1 cellular context compared by ENCODE assay signal in the genomic region with DNA sequence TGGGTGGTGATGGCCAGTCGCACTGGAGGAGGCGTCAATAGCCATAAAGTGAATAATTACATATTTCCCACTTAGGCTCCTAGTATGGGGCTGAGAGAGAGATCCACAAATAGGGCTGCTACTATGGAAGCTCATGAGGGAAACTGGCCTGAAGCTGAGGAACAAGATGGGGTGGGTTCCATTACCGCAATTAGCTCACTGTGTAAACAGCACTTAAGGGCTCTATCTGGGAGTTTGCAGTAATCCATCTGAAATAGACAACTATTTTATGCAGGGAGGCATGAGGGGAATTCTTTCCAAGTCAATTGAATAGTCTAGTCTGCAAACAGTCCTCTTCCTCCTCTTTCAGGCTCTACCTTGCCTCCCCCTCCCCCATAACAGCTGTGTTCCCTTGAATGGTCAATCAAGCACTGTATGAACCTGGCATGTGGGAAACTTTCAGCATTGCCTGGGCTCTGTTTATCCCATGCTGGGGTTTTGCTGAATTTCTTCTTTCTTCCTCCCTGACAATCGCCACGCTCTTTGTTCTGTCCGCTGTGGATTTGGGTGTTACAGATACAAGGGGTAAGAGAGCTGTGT.
TF ChIP-seq lines count a peak whose summit lies in the region.

No MANE protein-coding gene starts in this region.

TF ChIP-seq in HepG2, 621 proteins besides CTCF, POLR2A, EP300 and RAD21:
- TF ChIP-seq CSRNP2 (CRISPR knock-in tag; conservative IDR thresholded peaks at IDR 0.05; ENCODE audit: low read depth): no peak
